Comparison of ENCODE assay signal across 22 cellular contexts in the genomic region with DNA sequence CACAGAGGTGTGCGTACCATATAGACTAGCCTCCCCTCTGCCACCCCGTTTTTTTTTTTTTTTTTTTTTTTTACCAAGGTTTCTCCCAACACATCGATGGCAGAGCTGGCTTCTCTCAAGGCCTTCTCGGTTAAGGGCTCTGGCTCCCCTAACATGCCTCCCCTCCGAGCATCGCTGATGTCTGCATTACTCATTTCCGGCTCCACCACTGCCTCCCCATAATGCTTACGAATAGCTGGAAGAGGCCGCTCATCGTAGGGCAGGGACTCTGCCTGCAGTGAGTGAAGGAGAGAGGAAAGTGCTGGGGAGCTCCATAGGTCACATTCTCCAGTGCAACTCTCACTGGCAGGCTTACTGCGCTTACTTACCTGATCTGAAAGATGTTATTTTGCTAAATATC. TPM values are rescaled to one million over a fixed set of nuclear protein-coding genes. Genes with fewer than 3 reads are reported as not detected.
A peak's percentile ranks its signal among the peaks of the same experiment; 100 is the strongest.
DNase-seq lines count a peak whose midpoint lies in the region; ATAC-seq, FAIRE-seq and TF ChIP-seq lines count a peak whose summit lies in the region.
"Had no signal": no experiment of that assay in that cellular context is flagged by ENCODE, and none has a peak within 500 bp of the region (broad histone marks: within the 10 kb centered on the region; RNA-seq: fewer than 3 reads in every experiment).

No MANE protein-coding gene starts in this region.

- H3K9ac ChIP-seq in astrocyte (ENCODE audit: low read length), result no peak overlapping the region
- H3K9ac ChIP-seq in kidney (ENCODE audit: low read length in 2 of 2), result no peak overlapping the region

- no peak overlapping the region for H3K27ac Mint-ChIP-seq in astrocyte (ENCODE audit: unreplicated experiment)
- H3K27ac Mint-ChIP-seq: CD8-positive, alpha-beta T cell had no signal

- no peaks in the 10 kb centered on the region for H3K79me2 ChIP-seq in astrocyte (ENCODE audit: insufficient read depth, low read length)

- no peak overlapping the region for H3K4me3 ChIP-seq in astrocyte (ENCODE audit: insufficient read depth, low read depth, low read length)
- no peak overlapping the region for H3K4me3 ChIP-seq in kidney (ENCODE audit: low read length in 2 of 2)
- H3K4me3 ChIP-seq: PC-9 had no signal

- peak; percentile 19 for DNase-seq in activated effector memory CD4-positive, alpha-beta T cell treated with anti-CD3 and anti-CD28 coated beads, Interleukin-2, amount 50 U/mL, for 16 hours
- DNase-seq in activated effector memory CD4-positive, alpha-beta T cell treated with Interleukin-2 at 50 U/mL for 16 hours, result no peak
- DNase-seq in astrocyte (ENCODE audit: low read depth), result peak; percentile 56
- peak; percentile 10 for DNase-seq in kidney
- DNase-seq in NCI-H1105 (lab: John Stamatoyannopoulos, UW), result no peak
- no peak for DNase-seq in anterior cingulate cortex (lab: John Stamatoyannopoulos, UW)
- DNase-seq: 8988T; AML-193; C1 segment of cervical spinal cord; Calu3; CD8-positive, alpha-beta T cell; DMS153; Kasumi-1; NCI-H1436 treated with DMSO at 0.1 percent for 48 hours; NCI-H2029; NCI-H226; NCI-H510A treated with DMSO at 0.1 percent for 48 hours; NCI-H748 treated with DMSO at 0.1 percent for 48 hours; PC-9; SIG-M5 had no signal

- H3K4me2 ChIP-seq in astrocyte (ENCODE audit: low read length), result no peak overlapping the region
- H3K4me2 ChIP-seq: PC-9 had no signal

- H3K27me3 ChIP-seq in astrocyte (ENCODE audit: insufficient read depth, low read length), result no peaks in the 10 kb centered on the region

- H2AFZ ChIP-seq in astrocyte (ENCODE audit: low read depth, low read length), result no peak overlapping the region
- H2AFZ ChIP-seq: PC-9 had no signal

- peaks cover 36% of the 10 kb centered on the region for H3K36me3 Mint-ChIP-seq in astrocyte (ENCODE audit: low read depth, unreplicated experiment)

- no peak overlapping the region for H3K4me3 Mint-ChIP-seq in astrocyte (ENCODE audit: unreplicated experiment)
- H3K4me3 Mint-ChIP-seq: CD8-positive, alpha-beta T cell had no signal

- no peaks in the 10 kb centered on the region for H3K4me1 Mint-ChIP-seq in astrocyte (ENCODE audit: low read depth, unreplicated experiment)

- TF ChIP-seq CTCF in astrocyte (IDR thresholded peaks at IDR 0.05; ENCODE audit: insufficient read depth, low read depth, low read length) (no peak), kidney (IDR thresholded peaks at IDR 0.05; ENCODE audit: borderline replicate concordance, extremely low read depth, insufficient read depth) (no peak)

- peaks cover 32% of the 10 kb centered on the region for H3K36me3 ChIP-seq in astrocyte (ENCODE audit: insufficient read depth, low read length)
- H3K36me3 ChIP-seq in kidney (ENCODE audit: control insufficient read depth in 1 of 2, insufficient read depth in 2 of 2, low read length in 2 of 2), result peaks cover 39 to 53% of the 10 kb centered on the region in 2 donors

- no peaks in the 10 kb centered on the region for H3K27me3 Mint-ChIP-seq in astrocyte (ENCODE audit: low read depth, unreplicated experiment)

- no peak for FAIRE-seq in astrocyte (lab: Jason Lieb, UNC)
- no peak for FAIRE-seq in kidney (lab: Jason Lieb, UNC)

- H3K9me3 ChIP-seq in astrocyte (ENCODE audit: insufficient read depth, low read depth, low read length) (no peaks in the 10 kb centered on the region), kidney (ENCODE audit: control insufficient read depth in 1 of 2, low read length in 2 of 2) (no peaks in the 10 kb centered on the region)

- H4K20me1 ChIP-seq in astrocyte (ENCODE audit: insufficient read depth, low read length), result no peaks in the 10 kb centered on the region

- H3K4me1 ChIP-seq in astrocyte (ENCODE audit: insufficient read depth, low read length), result no peaks in the 10 kb centered on the region
- H3K4me1 ChIP-seq in kidney (ENCODE audit: control insufficient read depth in 1 of 2, insufficient read depth in 1 of 2, low read depth in 1 of 2, low read length in 2 of 2), result peaks cover 0 to 4% of the 10 kb centered on the region in 2 donors

- H3K9me3 Mint-ChIP-seq in astrocyte (ENCODE audit: unreplicated experiment), result no peaks in the 10 kb centered on the region

- no peak overlapping the region for H3K27ac ChIP-seq in astrocyte (ENCODE audit: low read depth, low read length)
- no peak overlapping the region for H3K27ac ChIP-seq in kidney (ENCODE audit: low read depth in 2 of 2, low read length in 2 of 2)
- H3K27ac ChIP-seq: PC-9, RWPE1 had no signal

- intact Hi-C loops in kidney (cut with DNase I), result no loop called here

- no peak for ATAC-seq in HG03039 (IDR thresholded peaks at IDR 0.05; ENCODE audit: unreplicated experiment)
- ATAC-seq: CD8-positive, alpha-beta T cell had no signal

RNA-seq across cellular contexts. Expression of gene CEP104, which starts 20.6 kb away (rescaled TPM):
- total RNA-seq in astrocyte, result 35.0 and 43.6 TPM in 2 replicates
- 51.2 TPM for total RNA-seq in kidney
- 11.1 TPM for polyA plus RNA-seq in kidney (ENCODE audit: insufficient read depth, low read depth, low replicate concordance)

RNA-seq across cellular contexts. Expression of gene DFFB, which starts 20.9 kb away (rescaled TPM):
- 5.9 and 7.4 TPM in 2 replicates for total RNA-seq in astrocyte
- 8.2 TPM for total RNA-seq in kidney
- 5.6 TPM for polyA plus RNA-seq in kidney (ENCODE audit: insufficient read depth, low read depth, low replicate concordance)

RNA-seq across cellular contexts. Expression of gene LRRC47, which starts 40.1 kb away (rescaled TPM):
- total RNA-seq in astrocyte (48.7 and 51.5 TPM in 2 replicates), kidney (42.4 TPM)
- polyA plus RNA-seq in kidney (ENCODE audit: insufficient read depth, low read depth, low replicate concordance), result 28.8 TPM

Comparison
In these comparisons a context has a peak if more than half of its experiments do, and no peak if none do; other contexts are left out.
1. DNase-seq: peak in activated effector memory CD4-positive, alpha-beta T cell treated with anti-CD3 and anti-CD28 coated beads, Interleukin-2, amount 50 U/mL, for 16 hours (single experiment), astrocyte (single experiment) and kidney (single experiment); none in activated effector memory CD4-positive, alpha-beta T cell treated with Interleukin-2 at 50 U/mL for 16 hours (single experiment), NCI-H1105 (single experiment) and anterior cingulate cortex (0 of 58).